ENCODE assay signal across 8 cellular contexts in the genomic region with DNA sequence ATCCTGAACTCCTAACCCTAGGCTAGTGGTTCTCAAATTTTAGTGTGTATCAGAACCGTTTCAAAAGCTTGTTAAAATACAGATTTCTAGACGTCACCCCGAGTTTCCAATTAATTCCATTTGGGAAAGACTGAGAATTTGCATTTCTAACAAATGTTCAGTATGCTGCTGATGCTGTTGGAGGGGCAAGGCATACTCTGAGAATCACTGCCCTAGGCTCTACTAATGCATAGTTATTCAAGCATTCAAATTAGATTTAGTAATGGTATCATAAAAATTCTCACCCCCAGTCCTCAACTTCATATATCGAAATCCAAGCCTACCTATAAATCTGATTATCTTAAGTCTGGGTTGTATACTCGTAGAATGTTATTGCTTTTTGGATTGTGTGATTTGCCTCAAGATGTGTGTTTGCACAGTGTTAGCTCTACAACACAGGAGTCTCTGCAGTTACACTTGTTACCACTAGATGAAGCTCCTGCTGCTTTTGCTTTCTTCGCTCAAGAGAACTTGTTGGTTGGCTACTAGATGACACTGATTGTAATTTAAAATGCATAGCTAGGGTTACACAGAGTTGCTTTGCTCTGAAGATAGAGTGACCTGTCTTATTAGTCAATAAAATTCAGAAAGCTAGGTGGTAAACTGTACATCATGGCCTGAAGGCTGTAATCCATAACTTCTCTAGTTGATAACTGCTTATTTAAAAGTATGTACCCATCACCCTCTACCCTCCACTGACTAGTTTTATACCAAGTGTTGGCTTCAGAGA. TPM values are rescaled to one million over a fixed set of nuclear protein-coding genes. Genes with fewer than 3 reads are reported as not detected.
DNase-seq lines count a peak whose midpoint lies in the region; ATAC-seq and TF ChIP-seq lines count a peak whose summit lies in the region.

No MANE protein-coding gene starts in this region.

- ATAC-seq in GM18867 (IDR thresholded peaks at IDR 0.05; ENCODE audit: unreplicated experiment) = peak; percentile 76
- peak; percentile 74 for ATAC-seq in HG02973 (IDR thresholded peaks at IDR 0.05; ENCODE audit: unreplicated experiment)
- ATAC-seq in activated B cell treated with CpG ODN at 0.5 μM for 24 hours (ENCODE audit: low read depth) = peak; percentile 82

- POLR2A ChIA-PET in activated B cell treated with CpG ODN at 0.5 μM for 24 hours (lab: Charles Lee) = interaction anchor here (0.7 to 4.7 kb wide), 15 partner anchors 13 to 294 kb away, joined by 3 to 94 read pairs (median 9); a partner anchor contains a TSS

- peak overlapping the region; percentile 78 for H3K27ac Mint-ChIP-seq in activated B cell treated with CpG ODN at 0.5 μM for 24 hours

- TF ChIP-seq CTCF in activated B cell treated with CpG ODN at 0.5 μM for 24 hours (IDR thresholded peaks at IDR 0.05) (peak; percentile 43), cardiac muscle cell (IDR thresholded peaks at IDR 0.05; ENCODE audit: low read depth, low read length) (peak; percentile 98)

- no peaks in the 10 kb centered on the region for H3K27me3 ChIP-seq in cardiac muscle cell
- H3K27me3 ChIP-seq in effector memory CD4-positive, alpha-beta T cell (replicated peaks; ENCODE audit: control insufficient read depth, insufficient read depth, low read length, poor library complexity, severe bottlenecking) = no peaks in the 10 kb centered on the region

- peak overlapping the region; percentile 54 for H3K4me3 Mint-ChIP-seq in activated B cell treated with CpG ODN at 0.5 μM for 24 hours

- no peak overlapping the region for H3K27ac ChIP-seq in cardiac muscle cell
- H3K27ac ChIP-seq in effector memory CD4-positive, alpha-beta T cell (ENCODE audit: insufficient read depth, low read length, poor library complexity, severe bottlenecking) = no peak overlapping the region

- no peaks in the 10 kb centered on the region for H3K27me3 Mint-ChIP-seq in activated B cell treated with CpG ODN at 0.5 μM for 24 hours

- no peaks in the 10 kb centered on the region for H3K9me3 Mint-ChIP-seq in activated B cell treated with CpG ODN at 0.5 μM for 24 hours

- intact Hi-C loops in activated B cell treated with CpG ODN at 0.5 μM for 24 hours (cut with micrococcal nuclease) = loop anchor here (1.0 kb wide), 9 partner anchors 33 to 315 kb away; a partner anchor contains a TSS

- CTCF ChIA-PET in activated B cell treated with CpG ODN at 0.5 μM for 24 hours (lab: Charles Lee) = interaction anchor here (0.7 to 6.7 kb wide), 57 partner anchors 9 to 312 kb away, joined by 3 to 126 read pairs (median 5); a partner anchor contains a TSS

- H3K4me3 ChIP-seq in cardiac muscle cell = no peak overlapping the region
- no peak overlapping the region for H3K4me3 ChIP-seq in effector memory CD4-positive, alpha-beta T cell (ENCODE audit: insufficient read depth, low read depth, low read length, poor library complexity, severe bottlenecking)

- no peaks in the 10 kb centered on the region for H3K9me3 ChIP-seq in cardiac muscle cell (ENCODE audit: low read depth)
- H3K9me3 ChIP-seq in effector memory CD4-positive, alpha-beta T cell (ENCODE audit: control insufficient read depth, low read length) = no peaks in the 10 kb centered on the region

- peak; percentile 47 for DNase-seq in COLO829 (ENCODE audit: low spot score)
- peak; percentile 13 for DNase-seq in NCI-H2081 treated with DMSO at 0.1 percent for 48 hours (lab: John Stamatoyannopoulos, UW)
- no peak for DNase-seq in activated B cell treated with CpG ODN at 0.5 μM for 24 hours
- DNase-seq in cardiac muscle cell (ENCODE audit: low read depth in 1 of 2, low spot score in 1 of 2) = peak; percentile 70 to 83
- DNase-seq in retina = peak; percentile 40
- no peak for DNase-seq in effector memory CD4-positive, alpha-beta T cell

- H3K4me1 Mint-ChIP-seq in activated B cell treated with CpG ODN at 0.5 μM for 24 hours = peaks cover 47% of the 10 kb centered on the region

- H3K4me1 ChIP-seq in cardiac muscle cell (ENCODE audit: low read depth) = peaks cover 5% of the 10 kb centered on the region
- H3K4me1 ChIP-seq in effector memory CD4-positive, alpha-beta T cell (ENCODE audit: control insufficient read depth, insufficient read depth, low read length, poor library complexity, severe bottlenecking) = no peaks in the 10 kb centered on the region

- no peaks in the 10 kb centered on the region for H3K36me3 ChIP-seq in cardiac muscle cell
- H3K36me3 ChIP-seq in effector memory CD4-positive, alpha-beta T cell (ENCODE audit: control insufficient read depth, insufficient read depth, low read length) = no peaks in the 10 kb centered on the region

- H3K36me3 Mint-ChIP-seq in activated B cell treated with CpG ODN at 0.5 μM for 24 hours (ENCODE audit: low read depth) = no peaks in the 10 kb centered on the region

RNA-seq across cellular contexts. Expression of a gene that starts 7.5 kb away (rescaled TPM):
- 63.1 and 80.9 TPM in 2 replicates for total RNA-seq in activated B cell treated with CpG ODN at 0.5 μM for 24 hours
- total RNA-seq in cardiac muscle cell = not detected in 2 replicates
- polyA plus RNA-seq in cardiac muscle cell = 0.35 and 0.40 TPM in 2 replicates

Comparison
In these comparisons a context has a peak if more than half of its experiments do, and no peak if none do; other contexts are left out.
1. DNase-seq: peak in COLO829 (single experiment), NCI-H2081 treated with DMSO at 0.1 percent for 48 hours (single experiment), cardiac muscle cell (2 of 2) and retina (single experiment); none in activated B cell treated with CpG ODN at 0.5 μM for 24 hours (single experiment) and effector memory CD4-positive, alpha-beta T cell (0 of 3).
2. RNA of a gene that starts 7.5 kb away (total RNA-seq): 63.1 to 80.9 TPM in activated B cell treated with CpG ODN at 0.5 μM for 24 hours; not detected in cardiac muscle cell; every median in the first group is over 10 times any median in the second.
3. Peak in every context shown above with its lines, with median percentiles within 50 percentile points of each other: ATAC-seq.